In genomic region chr4:69095301-69095731, GRCh38 we compare ENCODE assay signal across 1 cellular context.
TF ChIP-seq lines count a peak whose summit lies in the region.

No MANE protein-coding gene starts in this region.

TF ChIP-seq in HepG2, 621 proteins besides CTCF, POLR2A, EP300 and RAD21 (continued from another document and continues in another):
- TF ChIP-seq TEAD3 (CRISPR knock-in tag; optimal IDR thresholded peaks at IDR 0.05; ENCODE audit: borderline replicate concordance) (peak; percentile 31), SETDB1 (CRISPR knock-in tag; IDR thresholded peaks at IDR 0.05; ENCODE audit: borderline replicate concordance) (no peak), MTERF4 (CRISPR knock-in tag; IDR thresholded peaks at IDR 0.05) (no peak), SP140L (CRISPR knock-in tag; IDR thresholded peaks at IDR 0.05; ENCODE audit: borderline replicate concordance) (no peak), BCLAF1 (IDR thresholded peaks at IDR 0.05) (no peak), ZNF572 (CRISPR knock-in tag; IDR thresholded peaks at IDR 0.05) (no peak), RBM22 (optimal IDR thresholded peaks at IDR 0.05; ENCODE audit: low read length) (no peak), BCL6 (CRISPR knock-in tag; IDR thresholded peaks at IDR 0.05) (peak; percentile 83), SOX13 (IDR thresholded peaks at IDR 0.05) (no peak; the same call in 1 of the 2 replicates), SOX13 (CRISPR knock-in tag; conservative IDR thresholded peaks at IDR 0.05 in 1 of 2, IDR thresholded peaks at IDR 0.05 in 1 of 2) (peak in 1 of 2 experiments; percentile 85; a peak in 2 of 4 replicates), PAX8 (CRISPR knock-in tag; IDR thresholded peaks at IDR 0.05; ENCODE audit: borderline replicate concordance) (no peak), ZC3H4 (CRISPR knock-in tag; IDR thresholded peaks at IDR 0.05; ENCODE audit: borderline replicate concordance) (no peak), ZFP41 (CRISPR knock-in tag; IDR thresholded peaks at IDR 0.05; ENCODE audit: borderline replicate concordance) (no peak), FOXP4 (CRISPR knock-in tag; IDR thresholded peaks at IDR 0.05) (peak; percentile 76), MIXL1 (CRISPR knock-in tag; IDR thresholded peaks at IDR 0.05) (peak; percentile 71; the same call in 1 of the 2 replicates), ZBTB7A (CRISPR knock-in tag; IDR thresholded peaks at IDR 0.05) (no peak), ZNF782 (CRISPR knock-in tag; IDR thresholded peaks at IDR 0.05; ENCODE audit: borderline replicate concordance) (no peak), ZNF251 (CRISPR knock-in tag; IDR thresholded peaks at IDR 0.05) (no peak), ZFP82 (CRISPR knock-in tag; IDR thresholded peaks at IDR 0.05; ENCODE audit: borderline replicate concordance) (0 out of 2 replicates have a peak, but pooled peaks have one; percentile 34), RARA (CRISPR knock-in tag; IDR thresholded peaks at IDR 0.05) (peak; percentile 78), MYC (CRISPR knock-in tag; IDR thresholded peaks at IDR 0.05; ENCODE audit: borderline replicate concordance) (no peak), HDAC2 (CRISPR knock-in tag; IDR thresholded peaks at IDR 0.05) (peak; percentile 55), KIAA2018 (CRISPR knock-in tag; IDR thresholded peaks at IDR 0.05; ENCODE audit: borderline replicate concordance) (no peak), ZBTB10 (CRISPR knock-in tag; IDR thresholded peaks at IDR 0.05; ENCODE audit: borderline replicate concordance) (no peak), HNF4A (CRISPR knock-in tag; IDR thresholded peaks at IDR 0.05) (peak; percentile 46), ATF4 (CRISPR knock-in tag; IDR thresholded peaks at IDR 0.05) (peak in 1 of 2 experiments; percentile 54; a peak in 1 of 4 replicates), XRCC5 (optimal IDR thresholded peaks at IDR 0.05; ENCODE audit: low read length) (no peak), GATA4 (IDR thresholded peaks at IDR 0.05; ENCODE audit: borderline replicate concordance, low read depth) (peak; percentile 61; the same call in 1 of the 2 replicates), AHDC1 (CRISPR knock-in tag; IDR thresholded peaks at IDR 0.05; ENCODE audit: borderline replicate concordance) (peak; percentile 82; the same call in 1 of the 2 replicates), NCOA2 (CRISPR knock-in tag; IDR thresholded peaks at IDR 0.05) (peak; percentile 89), FOXJ3 (CRISPR knock-in tag; IDR thresholded peaks at IDR 0.05; ENCODE audit: borderline replicate concordance) (0 out of 2 replicates have a peak, but pooled peaks have one; percentile 30), POLR2G (IDR thresholded peaks at IDR 0.05; ENCODE audit: low read depth, low read length) (no peak), ZNF441 (CRISPR knock-in tag; IDR thresholded peaks at IDR 0.05; ENCODE audit: borderline replicate concordance) (no peak), SRF (IDR thresholded peaks at IDR 0.05; ENCODE audit: low read depth, low read length) (0 out of 2 replicates have a peak, but pooled peaks have one; percentile 12), ELF3 (CRISPR knock-in tag; IDR thresholded peaks at IDR 0.05) (peak; percentile 74; the same call in 1 of the 2 replicates)
